2 cellular contexts compared by ENCODE assay signal in genomic region chr9:116662633-116663032, GRCh38.
TF ChIP-seq lines count a peak whose summit lies in the region.

No MANE protein-coding gene starts in this region.

TF ChIP-seq in liver, 16 proteins besides CTCF, POLR2A, EP300 and RAD21:
- TF ChIP-seq NR2F2 (IDR thresholded peaks at IDR 0.05) (peak; percentile 10), REST (IDR thresholded peaks at IDR 0.05) (no peak)

TF ChIP-seq in HepG2, 621 proteins besides CTCF, POLR2A, EP300 and RAD21:
- no peak for TF ChIP-seq ZNF781 (CRISPR knock-in tag; IDR thresholded peaks at IDR 0.05; ENCODE audit: borderline replicate concordance, not compliant biosample characterization)
- TF ChIP-seq CBFB (CRISPR knock-in tag; IDR thresholded peaks at IDR 0.05): no peak
- TF ChIP-seq ZNF441 (CRISPR knock-in tag; IDR thresholded peaks at IDR 0.05; ENCODE audit: borderline replicate concordance): no peak
- no peak for TF ChIP-seq PLRG1 (conservative IDR thresholded peaks at IDR 0.05)
- no peak for TF ChIP-seq DMAP1 (CRISPR knock-in tag; IDR thresholded peaks at IDR 0.05)
- TF ChIP-seq CHD4 (IDR thresholded peaks at IDR 0.05; ENCODE audit: borderline replicate concordance, low read length): no peak
- TF ChIP-seq FOXA1 (IDR thresholded peaks at IDR 0.05): no peak
- no peak for TF ChIP-seq FOXA1 (CRISPR knock-in tag; IDR thresholded peaks at IDR 0.05)
- no peak for TF ChIP-seq ZUFSP (CRISPR knock-in tag; IDR thresholded peaks at IDR 0.05; ENCODE audit: borderline replicate concordance)
- TF ChIP-seq, protein P1, sequence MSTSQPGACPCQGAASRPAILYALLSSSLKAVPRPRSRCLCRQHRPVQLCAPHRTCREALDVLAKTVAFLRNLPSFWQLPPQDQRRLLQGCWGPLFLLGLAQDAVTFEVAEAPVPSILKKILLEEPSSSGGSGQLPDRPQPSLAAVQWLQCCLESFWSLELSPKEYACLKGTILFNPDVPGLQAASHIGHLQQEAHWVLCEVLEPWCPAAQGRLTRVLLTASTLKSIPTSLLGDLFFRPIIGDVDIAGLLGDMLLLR (CRISPR knock-in tag; IDR thresholded peaks at IDR 0.05): no peak
- TF ChIP-seq ZC3H13 (CRISPR knock-in tag; IDR thresholded peaks at IDR 0.05): no peak
- TF ChIP-seq, protein P2, sequence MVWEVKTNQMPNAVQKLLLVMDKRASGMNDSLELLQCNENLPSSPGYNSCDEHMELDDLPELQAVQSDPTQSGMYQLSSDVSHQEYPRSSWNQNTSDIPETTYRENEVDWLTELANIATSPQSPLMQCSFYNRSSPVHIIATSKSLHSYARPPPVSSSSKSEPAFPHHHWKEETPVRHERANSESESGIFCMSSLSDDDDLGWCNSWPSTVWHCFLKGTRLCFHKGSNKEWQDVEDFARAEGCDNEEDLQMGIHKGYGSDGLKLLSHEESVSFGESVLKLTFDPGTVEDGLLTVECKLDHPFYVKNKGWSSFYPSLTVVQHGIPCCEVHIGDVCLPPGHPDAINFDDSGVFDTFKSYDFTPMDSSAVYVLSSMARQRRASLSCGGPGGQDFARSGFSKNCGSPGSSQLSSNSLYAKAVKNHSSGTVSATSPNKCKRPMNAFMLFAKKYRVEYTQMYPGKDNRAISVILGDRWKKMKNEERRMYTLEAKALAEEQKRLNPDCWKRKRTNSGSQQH (CRISPR knock-in tag; IDR thresholded peaks at IDR 0.05; ENCODE audit: low read depth): no peak
